Comparison of ENCODE assay signal across 10 cellular contexts in genomic region chr11:76962583-76963416, GRCh38.
DNase-seq lines count a peak whose midpoint lies in the region; ATAC-seq, FAIRE-seq and TF ChIP-seq lines count a peak whose summit lies in the region.
"Had no signal": no experiment of that assay in that cellular context is flagged by ENCODE, and none has a peak within 500 bp of the region (broad histone marks: within the 10 kb centered on the region; RNA-seq: fewer than 3 reads in every experiment).

No MANE protein-coding gene starts in this region.

- peak overlapping the region in 2 of 4 donors; percentile 6 to 58 for H3K27ac ChIP-seq in pancreas

- no peak for FAIRE-seq in pancreas (lab: Jason Lieb, UNC)

- no peak for TF ChIP-seq CTCF in LNCaP clone FGC (IDR thresholded peaks at IDR 0.05; ENCODE audit: control insufficient read depth, extremely low read depth, insufficient read depth)
- no peak for TF ChIP-seq CTCF in pancreas (IDR thresholded peaks at IDR 0.05)

- ATAC-seq in GM18868 (IDR thresholded peaks at IDR 0.05; ENCODE audit: unreplicated experiment) (peak; percentile 99), GM21723 (IDR thresholded peaks at IDR 0.05; ENCODE audit: unreplicated experiment) (peak; percentile 88), pancreas (peak; percentile 95 to 99 (median 98))

- DNase-seq in LNCaP clone FGC (ENCODE audit: low read depth) (peak; percentile 34), pancreas (peak in 3 of 6 donors; percentile 20 to 63 (median 41)), NCI-H748 (lab: John Stamatoyannopoulos, UW; ENCODE audit: unreplicated experiment) (no peak), foreskin melanocyte (no peak)
- no peak for DNase-seq in stimulated activated naive CD4-positive, alpha-beta T cell treated with Interleukin-2 at 50 U/mL for 16 hours (lab: John Stamatoyannopoulos, UW)
- DNase-seq: activated effector memory CD4-positive, alpha-beta T cell treated with Interleukin-2 at 50 U/mL for 16 hours; Karpas-422; T1000 had no signal

- WGBS in pancreas, 2 donors: 29% methylated on average over 4 of the region's 4 CpGs

- peaks cover 0 to 5% (median 0%) of the 10 kb centered on the region in 3 donors for H3K4me1 ChIP-seq in pancreas

- no peaks in the 10 kb centered on the region for H3K36me3 ChIP-seq in pancreas

- H3K4me3 ChIP-seq in LNCaP clone FGC (ENCODE audit: low read depth, low read length) (no peak overlapping the region), pancreas (no peak overlapping the region)

- no peaks in the 10 kb centered on the region for H3K27me3 ChIP-seq in pancreas

- H3K9me3 ChIP-seq in pancreas: no peaks in the 10 kb centered on the region

- intact Hi-C loops in pancreas (cut with DNase I): no loop called here
